ENCODE assay signal across 1 cellular context in the genomic region with DNA sequence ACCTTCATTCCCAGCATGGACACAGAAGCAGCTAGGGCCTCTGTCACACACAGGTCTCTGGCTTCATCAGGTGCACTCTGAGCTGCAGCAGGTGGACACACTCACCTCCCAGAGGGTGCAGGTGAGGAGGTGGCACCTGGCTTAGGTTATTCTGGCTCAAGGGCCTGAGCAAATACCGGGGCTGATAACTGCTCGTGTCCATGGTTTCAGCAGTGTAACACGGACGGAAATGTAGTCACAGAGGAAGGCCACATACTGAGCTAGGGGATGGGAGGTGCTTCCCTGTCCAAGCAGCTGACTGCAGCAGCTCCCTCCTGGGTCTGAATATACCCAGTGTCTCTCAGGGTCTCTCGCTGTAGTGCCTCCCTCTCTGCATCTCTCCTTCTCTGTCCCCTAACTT.
TF ChIP-seq lines count a peak whose summit lies in the region.

No MANE protein-coding gene starts in this region.

TF ChIP-seq in WTC11, 78 proteins besides CTCF, POLR2A, EP300 and RAD21 (continued from another document):
- TF ChIP-seq, protein P1, sequence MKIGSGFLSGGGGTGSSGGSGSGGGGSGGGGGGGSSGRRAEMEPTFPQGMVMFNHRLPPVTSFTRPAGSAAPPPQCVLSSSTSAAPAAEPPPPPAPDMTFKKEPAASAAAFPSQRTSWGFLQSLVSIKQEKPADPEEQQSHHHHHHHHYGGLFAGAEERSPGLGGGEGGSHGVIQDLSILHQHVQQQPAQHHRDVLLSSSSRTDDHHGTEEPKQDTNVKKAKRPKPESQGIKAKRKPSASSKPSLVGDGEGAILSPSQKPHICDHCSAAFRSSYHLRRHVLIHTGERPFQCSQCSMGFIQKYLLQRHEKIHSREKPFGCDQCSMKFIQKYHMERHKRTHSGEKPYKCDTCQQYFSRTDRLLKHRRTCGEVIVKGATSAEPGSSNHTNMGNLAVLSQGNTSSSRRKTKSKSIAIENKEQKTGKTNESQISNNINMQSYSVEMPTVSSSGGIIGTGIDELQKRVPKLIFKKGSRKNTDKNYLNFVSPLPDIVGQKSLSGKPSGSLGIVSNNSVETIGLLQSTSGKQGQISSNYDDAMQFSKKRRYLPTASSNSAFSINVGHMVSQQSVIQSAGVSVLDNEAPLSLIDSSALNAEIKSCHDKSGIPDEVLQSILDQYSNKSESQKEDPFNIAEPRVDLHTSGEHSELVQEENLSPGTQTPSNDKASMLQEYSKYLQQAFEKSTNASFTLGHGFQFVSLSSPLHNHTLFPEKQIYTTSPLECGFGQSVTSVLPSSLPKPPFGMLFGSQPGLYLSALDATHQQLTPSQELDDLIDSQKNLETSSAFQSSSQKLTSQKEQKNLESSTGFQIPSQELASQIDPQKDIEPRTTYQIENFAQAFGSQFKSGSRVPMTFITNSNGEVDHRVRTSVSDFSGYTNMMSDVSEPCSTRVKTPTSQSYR (CRISPR knock-in tag; IDR thresholded peaks at IDR 0.05) = no peak
- TF ChIP-seq, protein P2, sequence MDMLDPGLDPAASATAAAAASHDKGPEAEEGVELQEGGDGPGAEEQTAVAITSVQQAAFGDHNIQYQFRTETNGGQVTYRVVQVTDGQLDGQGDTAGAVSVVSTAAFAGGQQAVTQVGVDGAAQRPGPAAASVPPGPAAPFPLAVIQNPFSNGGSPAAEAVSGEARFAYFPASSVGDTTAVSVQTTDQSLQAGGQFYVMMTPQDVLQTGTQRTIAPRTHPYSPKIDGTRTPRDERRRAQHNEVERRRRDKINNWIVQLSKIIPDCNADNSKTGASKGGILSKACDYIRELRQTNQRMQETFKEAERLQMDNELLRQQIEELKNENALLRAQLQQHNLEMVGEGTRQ (CRISPR knock-in tag; IDR thresholded peaks at IDR 0.05) = no peak
- no peak for TF ChIP-seq NR1H2 (CRISPR knock-in tag; IDR thresholded peaks at IDR 0.05)
